Comparison of ENCODE assay signal across 14 cellular contexts in genomic region chr3:154862265-154862664, GRCh38.
DNase-seq lines count a peak whose midpoint lies in the region; ATAC-seq and TF ChIP-seq lines count a peak whose summit lies in the region.
"Had no signal": no experiment of that assay in that cellular context is flagged by ENCODE, and none has a peak within 500 bp of the region (broad histone marks: within the 10 kb centered on the region; RNA-seq: fewer than 3 reads in every experiment).

No MANE protein-coding gene starts in this region.

- DNase-seq in ELR (ENCODE audit: low read depth) (peak; percentile 43), mammary epithelial cell (peak; percentile 63), trophoblast cell (peak; percentile 0 to 76), GDM1 (lab: John Stamatoyannopoulos, UW) (no peak), left lung (no peak), AG08396 (ENCODE audit: low spot score) (no peak)
- DNase-seq in Jurkat, Clone E6-1 (ENCODE audit: low read depth, low spot score): peak; percentile 27
- DNase-seq in natural killer cell treated with Interleukin-12 subunit alpha and Interleukin-12 subunit beta and Interleukin-15 and Interleukin-18, amount 100 ng/mL, for 72 hours (ENCODE audit: low spot score): no peak
- DNase-seq: naive thymus-derived CD8-positive, alpha-beta T cell; NCI-H2029 treated with DMSO at 0.1 percent for 48 hours; right cardiac atrium had no signal

- H2BK12ac ChIP-seq in trophoblast cell (ENCODE audit: low read length): no peak overlapping the region

- no peak for TF ChIP-seq CTCF in mammary epithelial cell (conservative IDR thresholded peaks at IDR 0.05 in 1 of 2, IDR thresholded peaks at IDR 0.05 in 1 of 2; ENCODE audit: extremely low read depth in 1 of 2, insufficient read depth in 1 of 2, low read depth in 1 of 2, low read length in 2 of 2)
- TF ChIP-seq CTCF in left lung (IDR thresholded peaks at IDR 0.05): no peak

- H3K9me3 ChIP-seq in mammary epithelial cell (replicated peaks; ENCODE audit: insufficient read depth, low read length): no peaks in the 10 kb centered on the region
- no peaks in the 10 kb centered on the region for H3K9me3 ChIP-seq in trophoblast cell (ENCODE audit: insufficient read depth, low read depth, low read length)
- H3K9me3 ChIP-seq in left lung: peaks cover 0 to 2% of the 10 kb centered on the region in 2 donors

- H3K14ac ChIP-seq in trophoblast cell (ENCODE audit: low read length): no peak overlapping the region

- H3K4me3 Mint-ChIP-seq in natural killer cell treated with Interleukin-12 subunit alpha and Interleukin-12 subunit beta and Interleukin-15 and Interleukin-18, amount 100 ng/mL, for 72 hours: no peak overlapping the region
- H3K4me3 Mint-ChIP-seq: dendritic cell treated with granulocyte-macrophage colony-stimulating factor and Interleukin-4, amounts not matched to agents 40 ng/mL and 50 ng/mL, for 4 days; naive thymus-derived CD8-positive, alpha-beta T cell; WTC11 had no signal

- no peak overlapping the region for H3K27ac Mint-ChIP-seq in natural killer cell treated with Interleukin-12 subunit alpha and Interleukin-12 subunit beta and Interleukin-15 and Interleukin-18, amount 100 ng/mL, for 72 hours
- H3K27ac Mint-ChIP-seq: dendritic cell treated with granulocyte-macrophage colony-stimulating factor and Interleukin-4, amounts not matched to agents 40 ng/mL and 50 ng/mL, for 4 days; naive thymus-derived CD8-positive, alpha-beta T cell; WTC11 had no signal

- no peaks in the 10 kb centered on the region for H3K27me3 Mint-ChIP-seq in natural killer cell treated with Interleukin-12 subunit alpha and Interleukin-12 subunit beta and Interleukin-15 and Interleukin-18, amount 100 ng/mL, for 72 hours
- H3K27me3 Mint-ChIP-seq: dendritic cell treated with granulocyte-macrophage colony-stimulating factor and Interleukin-4, amounts not matched to agents 40 ng/mL and 50 ng/mL, for 4 days; naive thymus-derived CD8-positive, alpha-beta T cell had no signal

- H3K36me3 ChIP-seq in mammary epithelial cell (ENCODE audit: insufficient read depth, low read length) (no peaks in the 10 kb centered on the region), trophoblast cell (ENCODE audit: control insufficient read depth in 1 of 2, insufficient read depth in 2 of 2, low read length in 2 of 2) (no peaks in the 10 kb centered on the region), left lung (no peaks in the 10 kb centered on the region)

- no peak overlapping the region for H2BK5ac ChIP-seq in trophoblast cell (ENCODE audit: low read depth, low read length, poor library complexity)

- no peaks in the 10 kb centered on the region for H4K20me1 ChIP-seq in mammary epithelial cell (ENCODE audit: insufficient read depth, low read length)

- H3K18ac ChIP-seq in trophoblast cell (ENCODE audit: low read length): no peak overlapping the region

- no peaks in the 10 kb centered on the region for H3K79me1 ChIP-seq in trophoblast cell (ENCODE audit: low read length)

- H3K79me2 ChIP-seq in mammary epithelial cell (ENCODE audit: insufficient read depth, low read length) (no peaks in the 10 kb centered on the region), trophoblast cell (ENCODE audit: control insufficient read depth, insufficient read depth, low read length, poor library complexity) (no peaks in the 10 kb centered on the region)

- H3K4ac ChIP-seq in trophoblast cell (ENCODE audit: low read depth, low read length): no peak overlapping the region

- H3K9ac ChIP-seq in mammary epithelial cell (ENCODE audit: insufficient read depth, low read length) (no peak overlapping the region), trophoblast cell (ENCODE audit: low read length) (no peak overlapping the region)

- no peak overlapping the region for H3K4me3 ChIP-seq in Jurkat, Clone E6-1 (ENCODE audit: low read length)
- no peak overlapping the region for H3K4me3 ChIP-seq in mammary epithelial cell (replicated peaks in 1 of 3; ENCODE audit: insufficient read depth in 1 of 3, low read depth in 2 of 3, low read length in 3 of 3)
- H3K4me3 ChIP-seq in trophoblast cell (ENCODE audit: low read depth, low read length): no peak overlapping the region
- H3K4me3 ChIP-seq in left lung: no peak overlapping the region
- H3K4me3 ChIP-seq: SK-N-MC had no signal

- CTCF ChIA-PET in mammary epithelial cell (lab: Charles Lee; ENCODE audit: low non-redundant PET): no interaction called here

- in situ Hi-C loops in mammary epithelial cell (cut with MboI; ENCODE audit: low sequenced_read_pairs in 2 of 2): no loop called here

- no peaks in the 10 kb centered on the region for H3K4me1 ChIP-seq in mammary epithelial cell (ENCODE audit: insufficient read depth, low read length)
- no peaks in the 10 kb centered on the region for H3K4me1 ChIP-seq in trophoblast cell (ENCODE audit: control insufficient read depth in 1 of 2, insufficient read depth in 2 of 2, low read length in 2 of 2)
- no peaks in the 10 kb centered on the region for H3K4me1 ChIP-seq in left lung

- BruUV-seq in mammary epithelial cell (replicated peaks; lab: Mats Ljungman, UMichigan): no TSS peak

- no peak overlapping the region for H4K8ac ChIP-seq in trophoblast cell (ENCODE audit: low read depth, low read length)

- H4K12ac ChIP-seq in trophoblast cell (ENCODE audit: low read depth, low read length): no peak overlapping the region

- H3K36me3 Mint-ChIP-seq in natural killer cell treated with Interleukin-12 subunit alpha and Interleukin-12 subunit beta and Interleukin-15 and Interleukin-18, amount 100 ng/mL, for 72 hours: no peaks in the 10 kb centered on the region
- H3K36me3 Mint-ChIP-seq: naive thymus-derived CD8-positive, alpha-beta T cell; WTC11 had no signal

- H4K91ac ChIP-seq in trophoblast cell (ENCODE audit: low read depth, low read length): no peak overlapping the region

- no peak overlapping the region for H3K27ac ChIP-seq in mammary epithelial cell (ENCODE audit: insufficient read depth, low read depth, low read length)
- no peak overlapping the region for H3K27ac ChIP-seq in trophoblast cell (ENCODE audit: low read depth, low read length)
- H3K27ac ChIP-seq in left lung: no peak overlapping the region
- H3K27ac ChIP-seq: SK-N-MC had no signal

- dilution Hi-C loops in mammary epithelial cell (cut with HindIII; ENCODE audit: low sequenced_read_pairs): no loop called here

- no peaks in the 10 kb centered on the region for H3K4me1 Mint-ChIP-seq in natural killer cell treated with Interleukin-12 subunit alpha and Interleukin-12 subunit beta and Interleukin-15 and Interleukin-18, amount 100 ng/mL, for 72 hours (ENCODE audit: low read depth in 2 of 2)
- H3K4me1 Mint-ChIP-seq: WTC11 had no signal

- H2AFZ ChIP-seq in mammary epithelial cell (ENCODE audit: low read depth, low read length) (no peak overlapping the region), trophoblast cell (ENCODE audit: insufficient read depth, low read length, poor library complexity) (no peak overlapping the region)

- intact Hi-C loops in mammary epithelial cell (cut with micrococcal nuclease): no loop called here
- intact Hi-C loops in left lung (cut with DNase I): no loop called here

- H3K27me3 ChIP-seq in mammary epithelial cell (ENCODE audit: insufficient read depth, low read length) (no peaks in the 10 kb centered on the region), trophoblast cell (ENCODE audit: insufficient read depth, low read length) (no peaks in the 10 kb centered on the region), left lung (no peaks in the 10 kb centered on the region)

- H2AK5ac ChIP-seq in trophoblast cell (ENCODE audit: low read length): no peak overlapping the region

- H3K23ac ChIP-seq in trophoblast cell (ENCODE audit: low read length): no peak overlapping the region

- H3K4me2 ChIP-seq in mammary epithelial cell (ENCODE audit: insufficient read depth, low read depth, low read length) (no peak overlapping the region), trophoblast cell (ENCODE audit: low read length) (no peak overlapping the region)

- peaks cover 3% of the 10 kb centered on the region for H3K9me3 Mint-ChIP-seq in natural killer cell treated with Interleukin-12 subunit alpha and Interleukin-12 subunit beta and Interleukin-15 and Interleukin-18, amount 100 ng/mL, for 72 hours
- H3K9me3 Mint-ChIP-seq: dendritic cell treated with granulocyte-macrophage colony-stimulating factor and Interleukin-4, amounts not matched to agents 40 ng/mL and 50 ng/mL, for 4 days had no signal

- no peak overlapping the region for H2BK120ac ChIP-seq in trophoblast cell (ENCODE audit: insufficient read depth, low read length, poor library complexity)

- no peak for ATAC-seq in left lung
- no peak for ATAC-seq in natural killer cell treated with Interleukin-12 subunit alpha and Interleukin-12 subunit beta and Interleukin-15 and Interleukin-18, amount 100 ng/mL, for 72 hours
- ATAC-seq: naive thymus-derived CD8-positive, alpha-beta T cell; right cardiac atrium; WTC11 had no signal

Comparison
In these comparisons a context has a peak if more than half of its experiments do, and no peak if none do; other contexts are left out.
1. DNase-seq: peak in ELR (single experiment), Jurkat, Clone E6-1 (single experiment), mammary epithelial cell (single experiment) and trophoblast cell (2 of 2); none in GDM1 (single experiment), left lung (0 of 2), natural killer cell treated with Interleukin-12 subunit alpha and Interleukin-12 subunit beta and Interleukin-15 and Interleukin-18, amount 100 ng/mL, for 72 hours (single experiment) and AG08396 (single experiment).